ENCODE assay signal across 8 cellular contexts in the genomic region with DNA sequence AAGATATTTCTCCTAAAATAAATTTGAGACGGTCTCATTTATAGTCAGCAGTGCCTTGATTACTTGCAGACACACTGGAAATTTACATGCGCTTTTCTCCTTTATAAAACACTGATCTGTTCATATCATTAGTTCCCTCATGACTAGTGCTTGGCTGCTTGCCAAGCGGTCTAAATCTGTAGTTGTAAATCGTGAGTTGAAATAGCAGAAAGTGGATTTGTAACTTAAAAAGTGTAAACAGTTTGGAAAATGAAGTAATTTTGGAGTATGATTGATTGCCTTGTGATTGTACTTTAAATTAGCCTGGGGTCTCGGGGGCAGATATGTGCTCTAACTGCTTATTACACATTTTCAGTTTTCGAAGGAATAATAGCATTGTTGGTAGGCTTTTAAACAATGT.
A peak's percentile ranks its signal among the peaks of the same experiment; 100 is the strongest.
DNase-seq lines count a peak whose midpoint lies in the region; ATAC-seq lines count a peak whose summit lies in the region.

No MANE protein-coding gene starts in this region.

- DNase-seq in NCI-H82 (lab: John Stamatoyannopoulos, UW) (peak; percentile 62), fibroblast of gingiva (ENCODE audit: low read depth) (peak; percentile 40), putamen (ENCODE audit: low spot score) (peak; percentile 77), germinal center (ENCODE audit: low spot score) (no peak)
- DNase-seq in activated naive CD8-positive, alpha-beta T cell treated with anti-CD3 and anti-CD28 coated beads, Interleukin-2, amount 50 U/mL, for 24 hours, result no peak

- ATAC-seq in GM21786 (IDR thresholded peaks at IDR 0.05; ENCODE audit: unreplicated experiment) (peak; percentile 11), HG02798 (IDR thresholded peaks at IDR 0.05; ENCODE audit: poor library complexity, unreplicated experiment) (no peak), GM18519 (IDR thresholded peaks at IDR 0.05; ENCODE audit: low FRiP score, unreplicated experiment) (no peak)
- ATAC-seq in activated naive CD8-positive, alpha-beta T cell treated with anti-CD3 and anti-CD28 coated beads, Interleukin-2, amount 50 U/mL, for 24 hours, result no peak

- no peak overlapping the region for H3K4me3 Mint-ChIP-seq in activated naive CD8-positive, alpha-beta T cell treated with anti-CD3 and anti-CD28 coated beads, Interleukin-2, amount 50 U/mL, for 24 hours

- H3K27me3 Mint-ChIP-seq in activated naive CD8-positive, alpha-beta T cell treated with anti-CD3 and anti-CD28 coated beads, Interleukin-2, amount 50 U/mL, for 24 hours, result no peaks in the 10 kb centered on the region

- peaks cover 3% of the 10 kb centered on the region for H3K9me3 Mint-ChIP-seq in activated naive CD8-positive, alpha-beta T cell treated with anti-CD3 and anti-CD28 coated beads, Interleukin-2, amount 50 U/mL, for 24 hours

- H3K27ac Mint-ChIP-seq in activated naive CD8-positive, alpha-beta T cell treated with anti-CD3 and anti-CD28 coated beads, Interleukin-2, amount 50 U/mL, for 24 hours, result no peak overlapping the region

- H3K36me3 Mint-ChIP-seq in activated naive CD8-positive, alpha-beta T cell treated with anti-CD3 and anti-CD28 coated beads, Interleukin-2, amount 50 U/mL, for 24 hours (ENCODE audit: low read depth), result peaks cover 43% of the 10 kb centered on the region

- H3K4me1 Mint-ChIP-seq in activated naive CD8-positive, alpha-beta T cell treated with anti-CD3 and anti-CD28 coated beads, Interleukin-2, amount 50 U/mL, for 24 hours, result peaks cover 53% of the 10 kb centered on the region

Comparison
In these comparisons a context has a peak if more than half of its experiments do, and no peak if none do; other contexts are left out.
1. DNase-seq: peak in NCI-H82 (single experiment), fibroblast of gingiva (single experiment) and putamen (single experiment); none in germinal center (single experiment) and activated naive CD8-positive, alpha-beta T cell treated with anti-CD3 and anti-CD28 coated beads, Interleukin-2, amount 50 U/mL, for 24 hours (single experiment).